Comparison of ENCODE assay signal across 32 cellular contexts in genomic region chr3:54038391-54038790, GRCh38.
"Had no signal": no experiment of that assay in that cellular context is flagged by ENCODE, and none has a peak within 500 bp of the region (broad histone marks: within the 10 kb centered on the region; RNA-seq: fewer than 3 reads in every experiment).

No MANE protein-coding gene starts in this region.

- H3K36me3 ChIP-seq: neutrophil, spleen, suprapubic skin, tibial artery, upper lobe of left lung, vagina had no signal

- H3K9me3 Mint-ChIP-seq: natural killer cell; nephron; neural crest cell; stimulated activated memory B cell treated with anti-CD40 and anti-IgM and Interleukin-4, amounts not matched to agents 10 μg/mL and 1 μg/mL and 100 μg/mL, for 72 hours; stimulated activated naive CD8-positive, alpha-beta T cell treated with anti-CD3 and anti-CD28 coated beads, Interleukin-15, amount 100 ng/mL, for 72 hours had no signal

- H3K4me3 ChIP-seq: psoas muscle, skin epidermis, smooth muscle cell, spleen, suprapubic skin, testis, tibial artery, upper lobe of left lung, vagina had no signal

- H3K79me2 ChIP-seq: parathyroid adenoma had no signal

- H3K4me2 ChIP-seq: smooth muscle cell had no signal

- H3K27ac Mint-ChIP-seq: naive thymus-derived CD4-positive, alpha-beta T cell; natural killer cell; nephron; progenitor cell of endocrine pancreas; stimulated activated memory B cell treated with anti-CD40 and anti-IgM and Interleukin-4, amounts not matched to agents 10 μg/mL and 1 μg/mL and 100 μg/mL, for 72 hours; stimulated activated naive CD8-positive, alpha-beta T cell treated with anti-CD3 and anti-CD28 coated beads, Interleukin-15, amount 100 ng/mL, for 72 hours had no signal

- H3K4me3 Mint-ChIP-seq: naive thymus-derived CD4-positive, alpha-beta T cell; natural killer cell; nephron; neural crest cell; stimulated activated memory B cell treated with anti-CD40 and anti-IgM and Interleukin-4, amounts not matched to agents 10 μg/mL and 1 μg/mL and 100 μg/mL, for 72 hours; stimulated activated naive CD8-positive, alpha-beta T cell treated with anti-CD3 and anti-CD28 coated beads, Interleukin-15, amount 100 ng/mL, for 72 hours had no signal

- H3K4me1 Mint-ChIP-seq: naive thymus-derived CD4-positive, alpha-beta T cell; natural killer cell; neural crest cell; stimulated activated memory B cell treated with anti-CD40 and anti-IgM and Interleukin-4, amounts not matched to agents 10 μg/mL and 1 μg/mL and 100 μg/mL, for 72 hours; stimulated activated naive CD8-positive, alpha-beta T cell treated with anti-CD3 and anti-CD28 coated beads, Interleukin-15, amount 100 ng/mL, for 72 hours had no signal

- H3K27me3 ChIP-seq: neutrophil, spleen, suprapubic skin, testis, tibial artery, upper lobe of left lung, vagina had no signal

- DNase-seq: naive thymus-derived CD4-positive, alpha-beta T cell; natural killer cell; nucleus accumbens; posterior cingulate gyrus; psoas muscle; right cardiac atrium; spleen; stimulated activated CD4-positive, alpha-beta T cell treated with anti-CD3 and anti-CD28 coated beads, Interleukin-12 subunit alpha, Interleukin-12 subunit beta, amount 100 ng/mL, for 4 hours; stimulated activated CD4-positive, alpha-beta T cell treated with anti-CD3 and anti-CD28 coated beads, Interleukin-1b, Interleukin-23, amount 100 ng/mL, for 48 hours; stimulated activated CD4-positive, alpha-beta T cell treated with anti-CD3 and anti-CD28 coated beads, Interleukin-4, amount 100 ng/mL, for 1 hour; stimulated activated CD4-positive, alpha-beta T cell treated with anti-CD3 and anti-CD28 coated beads, Interleukin-4, amount 100 ng/mL, for 4 hours; stimulated activated CD8-positive, alpha-beta memory T cell treated with anti-CD3 and anti-CD28 coated beads, Interleukin-4, amount 100 ng/mL, for 48 hours; stimulated activated naive CD4-positive, alpha-beta T cell; stimulated activated naive CD8-positive, alpha-beta T cell treated with anti-CD3 and anti-CD28 coated beads, Interleukin-15, amount 100 ng/mL, for 72 hours; stimulated activated naive CD8-positive, alpha-beta T cell treated with anti-CD3 and anti-CD28 coated beads, Interleukin-15, Interleukin-2, amounts not matched to agents 100 U/mL and 50 U/mL, for 24 hours; substantia nigra; testis; tibial artery; trophoblast cell; upper lobe of left lung had no signal

- FAIRE-seq: urothelium cell line had no signal

- H2AFZ ChIP-seq: parathyroid adenoma had no signal

- H3K27ac ChIP-seq: neutrophil, parathyroid adenoma, psoas muscle, skin epidermis, spleen, suprapubic skin, testis, tibial artery, upper lobe of left lung, vagina had no signal

- H3K36me3 Mint-ChIP-seq: naive thymus-derived CD4-positive, alpha-beta T cell; natural killer cell; stimulated activated memory B cell treated with anti-CD40 and anti-IgM and Interleukin-4, amounts not matched to agents 10 μg/mL and 1 μg/mL and 100 μg/mL, for 72 hours had no signal

- H3K4me1 ChIP-seq: parathyroid adenoma, psoas muscle, spleen, suprapubic skin, testis, tibial artery, upper lobe of left lung, vagina had no signal

- ATAC-seq: naive thymus-derived CD4-positive, alpha-beta T cell; natural killer cell; psoas muscle; right cardiac atrium; sciatic nerve; stimulated activated memory B cell treated with anti-CD40 and anti-IgM and Interleukin-4, amounts not matched to agents 10 μg/mL and 1 μg/mL and 100 μg/mL, for 72 hours; stimulated activated naive CD8-positive, alpha-beta T cell treated with anti-CD3 and anti-CD28 coated beads, Interleukin-15, amount 100 ng/mL, for 72 hours; stimulated activated naive CD8-positive, alpha-beta T cell treated with anti-CD3 and anti-CD28 coated beads, Interleukin-15, Interleukin-2, amounts not matched to agents 100 U/mL and 50 U/mL, for 24 hours had no signal

- H3K9me3 ChIP-seq: neutrophil, psoas muscle, spleen, suprapubic skin, testis, tibial artery, upper lobe of left lung, vagina had no signal

- H3K9ac ChIP-seq: parathyroid adenoma had no signal
